In genomic region chr11:115463606-115464005, GRCh38 we compare ENCODE assay signal across 18 cellular contexts. TPM values are rescaled to one million over a fixed set of nuclear protein-coding genes. Genes with fewer than 3 reads are reported as not detected.
A peak's percentile ranks its signal among the peaks of the same experiment; 100 is the strongest.
DNase-seq lines count a peak whose midpoint lies in the region; ATAC-seq and TF ChIP-seq lines count a peak whose summit lies in the region.
"Had no signal": no experiment of that assay in that cellular context is flagged by ENCODE, and none has a peak within 500 bp of the region (broad histone marks: within the 10 kb centered on the region; RNA-seq: fewer than 3 reads in every experiment).

No MANE protein-coding gene starts in this region.

- H3K9me3 ChIP-seq in OCI-LY7 (ENCODE audit: low read length) (no peaks in the 10 kb centered on the region), transverse colon (no peaks in the 10 kb centered on the region)
- H3K9me3 ChIP-seq: Caco-2 had no signal

- H3K27me3 Mint-ChIP-seq in activated T-cell treated with anti-CD3 and anti-CD28 coated beads, Interleukin-2, amount 50 U/mL, for 24 hours, result no peaks in the 10 kb centered on the region
- H3K27me3 Mint-ChIP-seq: CD4-positive, CD25-positive, alpha-beta regulatory T cell had no signal

- POLR2A ChIA-PET in OCI-LY7 (lab: Charles Lee), result interaction anchor here (1.4 to 2.4 kb wide), 3 partner anchors 10 to 39 kb away, joined by 4 to 15 read pairs (median 4); no protein-coding TSS in a partner anchor

- intact Hi-C loops in OCI-LY7 (cut with micrococcal nuclease; ENCODE audit: unreplicated experiment) (no loop called here), transverse colon (cut with DNase I; ENCODE audit: low total_unique reads) (no loop called here)

- no peak for TF ChIP-seq POLR2A in transverse colon (IDR thresholded peaks at IDR 0.05)

- TF ChIP-seq CTCF in OCI-LY7 (conservative IDR thresholded peaks at IDR 0.05; ENCODE audit: low read length) (no peak), transverse colon (IDR thresholded peaks at IDR 0.05) (no peak)

- H3K27ac ChIP-seq in OCI-LY7 (ENCODE audit: low read depth, low read length, poor library complexity, severe bottlenecking) (no peak overlapping the region), transverse colon (no peak overlapping the region)

- peak; percentile 41 for DNase-seq in NCI-H748 (lab: John Stamatoyannopoulos, UW; ENCODE audit: unreplicated experiment)
- DNase-seq in NCI-H748 treated with DMSO at 0.1 percent for 48 hours (lab: John Stamatoyannopoulos, UW), result no peak
- DNase-seq in NCI-H146 (lab: John Stamatoyannopoulos, UW), result peak; percentile 86
- DNase-seq in OCI-LY7 (ENCODE audit: low spot score), result no peak
- no peak for DNase-seq in transverse colon
- no peak for DNase-seq in activated T-cell treated with anti-CD3 and anti-CD28 coated beads, Interleukin-2, amount 50 U/mL, for 24 hours
- no peak for DNase-seq in A172 (ENCODE audit: low spot score)
- DNase-seq: 8988T; Caco-2; CD4-positive, CD25-positive, alpha-beta regulatory T cell; KG1; NCI-H1436; NCI-H510A; NK-92 treated with Interleukin-12 subunit alpha and Interleukin-12 subunit beta, amount 100 ng/mL, for 24 hours; SHP77; T-helper 1 cell had no signal

- in situ Hi-C loops in transverse colon (cut with MboI; ENCODE audit: low pct_ligation_motif_present in 1 of 4, low pct_unique_long_range_greater_than_20kb in 1 of 4, low sequenced_read_pairs in 3 of 4), result no loop called here

- no peaks in the 10 kb centered on the region for H3K27me3 ChIP-seq in transverse colon

- peak overlapping the region; percentile 15; the same call in 1 of the 2 replicates for H3K4me2 ChIP-seq in OCI-LY7 (ENCODE audit: low read length)

- H3K36me3 ChIP-seq in OCI-LY7 (ENCODE audit: insufficient read depth, low read length), result no peaks in the 10 kb centered on the region
- H3K36me3 ChIP-seq in transverse colon, result no peaks in the 10 kb centered on the region

- no peaks in the 10 kb centered on the region for H4K20me1 ChIP-seq in OCI-LY7 (ENCODE audit: insufficient read depth, low read length)

- WGBS in transverse colon (ENCODE audit: low coverage in 1 of 2), 2 donors, result 78 to 81% methylated on average over 3 of the region's 3 CpGs

- no peaks in the 10 kb centered on the region for H3K36me3 Mint-ChIP-seq in activated T-cell treated with anti-CD3 and anti-CD28 coated beads, Interleukin-2, amount 50 U/mL, for 24 hours (ENCODE audit: low read depth)
- H3K36me3 Mint-ChIP-seq: CD4-positive, CD25-positive, alpha-beta regulatory T cell had no signal

- CTCF ChIA-PET in OCI-LY7 (lab: Charles Lee; ENCODE audit: unreplicated experiment), result interaction anchor here (1.2 kb wide), 1 partner anchor 8 kb away, joined by 3 read pairs; no protein-coding TSS in a partner anchor

- H3K4me3 Mint-ChIP-seq in activated T-cell treated with anti-CD3 and anti-CD28 coated beads, Interleukin-2, amount 50 U/mL, for 24 hours, result no peak overlapping the region
- H3K4me3 Mint-ChIP-seq: B cell; CD4-positive, CD25-positive, alpha-beta regulatory T cell had no signal

- H3K4me3 ChIP-seq in OCI-LY7 (ENCODE audit: low read depth, low read length, poor library complexity, severe bottlenecking), result no peak overlapping the region
- H3K4me3 ChIP-seq in transverse colon, result no peak overlapping the region

- TF ChIP-seq EP300 in transverse colon (IDR thresholded peaks at IDR 0.05; ENCODE audit: low read depth), result no peak

- no peak for ATAC-seq in GM21528 (IDR thresholded peaks at IDR 0.05; ENCODE audit: low FRiP score, unreplicated experiment)

- H3K27ac Mint-ChIP-seq in activated T-cell treated with anti-CD3 and anti-CD28 coated beads, Interleukin-2, amount 50 U/mL, for 24 hours, result no peak overlapping the region
- H3K27ac Mint-ChIP-seq: B cell; CD4-positive, CD25-positive, alpha-beta regulatory T cell had no signal

- BruUV-seq in OCI-LY7 (replicated peaks; lab: Mats Ljungman, UMichigan), result no TSS peak

- peaks cover 58% of the 10 kb centered on the region for H3K4me1 ChIP-seq in OCI-LY7 (ENCODE audit: insufficient read depth, low read length, poor library complexity, severe bottlenecking)
- no peaks in the 10 kb centered on the region for H3K4me1 ChIP-seq in transverse colon

- H2AFZ ChIP-seq in OCI-LY7 (ENCODE audit: low read length), result no peak overlapping the region

- no peaks in the 10 kb centered on the region for H3K9me2 ChIP-seq in OCI-LY7 (ENCODE audit: insufficient read depth, low read length)

- H3K4me1 Mint-ChIP-seq in activated T-cell treated with anti-CD3 and anti-CD28 coated beads, Interleukin-2, amount 50 U/mL, for 24 hours (ENCODE audit: low read depth), result no peaks in the 10 kb centered on the region
- H3K4me1 Mint-ChIP-seq: B cell; CD4-positive, CD25-positive, alpha-beta regulatory T cell had no signal

- H3K79me2 ChIP-seq in OCI-LY7 (ENCODE audit: insufficient read depth, low read depth, low read length), result peaks cover 18% of the 10 kb centered on the region; the same call in 1 of the 2 replicates

- no peaks in the 10 kb centered on the region for H3K9me3 Mint-ChIP-seq in activated T-cell treated with anti-CD3 and anti-CD28 coated beads, Interleukin-2, amount 50 U/mL, for 24 hours

RNA-seq across cellular contexts. Expression of gene CADM1, which starts 40.6 kb away (rescaled TPM):
- total RNA-seq in OCI-LY7 (2014; rRNA removed; shearing (Covaris generic)), result 49.0 and 59.7 TPM in 2 replicates
- total RNA-seq in OCI-LY7 (2022) (78.3 and 89.7 TPM in 2 replicates), transverse colon (1 to 10 TPM; 2.8 to 6.4 (median 3.7) TPM)
- total RNA-seq in A172 (2014; rRNA removed; shearing (Covaris generic)), result 6.7 and 14.6 TPM in 2 replicates

Comparison
In these comparisons a context has a peak if more than half of its experiments do, and no peak if none do; other contexts are left out.
1. DNase-seq: peak in NCI-H748 (single experiment) and NCI-H146 (single experiment); none in NCI-H748 treated with DMSO at 0.1 percent for 48 hours (single experiment), OCI-LY7 (single experiment), transverse colon (single experiment), activated T-cell treated with anti-CD3 and anti-CD28 coated beads, Interleukin-2, amount 50 U/mL, for 24 hours (single experiment) and A172 (single experiment).